ENCODE assay signal across 21 cellular contexts in genomic region chr16:72903176-72903575, GRCh38.
"Had no signal": no experiment of that assay in that cellular context is flagged by ENCODE, and none has a peak within 500 bp of the region (broad histone marks: within the 10 kb centered on the region; RNA-seq: fewer than 3 reads in every experiment).

No MANE protein-coding gene starts in this region.

- H3K27me3 Mint-ChIP-seq: IgD-negative memory B cell had no signal

- H3K4me2 ChIP-seq: KMS-11 had no signal

- DNase-seq: Kasumi-1, MM.1S, NCI-H1092 treated with DMSO at 0.1 percent for 48 hours, NCI-H1436 treated with DMSO at 0.1 percent for 48 hours, NCI-H1694 treated with DMSO at 0.1 percent for 48 hours, NCI-H1930, NCI-H2081, NCI-H2107, NCI-H2227 treated with DMSO at 0.1 percent for 48 hours, NCI-H524 treated with DMSO at 0.1 percent for 48 hours, NCI-H69, NCI-H774, SHP77 treated with DMSO at 0.1 percent for 48 hours, SJCRH30 had no signal

- H3K36me3 Mint-ChIP-seq: IgD-negative memory B cell had no signal

- H3K4me1 Mint-ChIP-seq: IgD-negative memory B cell had no signal

- H3K4me1 ChIP-seq: SJCRH30 had no signal

- H3K27ac Mint-ChIP-seq: IgD-negative memory B cell had no signal

- H3K9me3 ChIP-seq: SJCRH30 had no signal

- H3K4me3 Mint-ChIP-seq: IgD-negative memory B cell had no signal

- H3K27ac ChIP-seq: KMS-11, RWPE1, SJCRH30 had no signal

- H3K36me3 ChIP-seq: SJCRH30 had no signal

- H3K9me3 Mint-ChIP-seq: IgD-negative memory B cell had no signal

- H3K9ac ChIP-seq: KMS-11 had no signal

- H3K4me3 ChIP-seq: K562, SJCRH30 had no signal

- ATAC-seq: HepG2, K562, Right ventricle myocardium inferior, SK-N-SH treated with all-trans-retinoic acid at 6 μM for 48 hours had no signal

- H3K27me3 ChIP-seq: SJCRH30 had no signal
